ENCODE assay signal across 1 cellular context in genomic region chr17:48056246-48056745, GRCh38.
TF ChIP-seq lines count a peak whose summit lies in the region.

No MANE protein-coding gene starts in this region.

TF ChIP-seq in GM12878, 131 proteins besides CTCF, POLR2A, EP300 and RAD21:
- TF ChIP-seq NR2C2 (IDR thresholded peaks at IDR 0.05; ENCODE audit: borderline replicate concordance, control insufficient read depth, insufficient read length, low read depth): no peak
- TF ChIP-seq, protein P1, sequence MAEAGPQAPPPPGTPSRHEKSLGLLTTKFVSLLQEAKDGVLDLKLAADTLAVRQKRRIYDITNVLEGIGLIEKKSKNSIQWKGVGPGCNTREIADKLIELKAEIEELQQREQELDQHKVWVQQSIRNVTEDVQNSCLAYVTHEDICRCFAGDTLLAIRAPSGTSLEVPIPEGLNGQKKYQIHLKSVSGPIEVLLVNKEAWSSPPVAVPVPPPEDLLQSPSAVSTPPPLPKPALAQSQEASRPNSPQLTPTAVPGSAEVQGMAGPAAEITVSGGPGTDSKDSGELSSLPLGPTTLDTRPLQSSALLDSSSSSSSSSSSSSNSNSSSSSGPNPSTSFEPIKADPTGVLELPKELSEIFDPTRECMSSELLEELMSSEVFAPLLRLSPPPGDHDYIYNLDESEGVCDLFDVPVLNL (IDR thresholded peaks at IDR 0.05; ENCODE audit: low read depth, low read length): no peak
- TF ChIP-seq DPF2 (IDR thresholded peaks at IDR 0.05): no peak
- TF ChIP-seq EZH2 (IDR thresholded peaks at IDR 0.05; ENCODE audit: borderline replicate concordance, control insufficient read depth, low read depth, low read length): no peak
- TF ChIP-seq GATAD2B (conservative IDR thresholded peaks at IDR 0.05; ENCODE audit: low read depth): no peak
- no peak for TF ChIP-seq BHLHE40 (IDR thresholded peaks at IDR 0.05; ENCODE audit: borderline replicate concordance in 1 of 2, low read depth in 2 of 2, low read length in 1 of 2)
- no peak for TF ChIP-seq BCL3 (IDR thresholded peaks at IDR 0.05; ENCODE audit: borderline replicate concordance, insufficient read depth, low read depth, low read length, poor library complexity, severe bottlenecking)
- no peak for TF ChIP-seq CHD4 (IDR thresholded peaks at IDR 0.05)
- TF ChIP-seq, protein P2, sequence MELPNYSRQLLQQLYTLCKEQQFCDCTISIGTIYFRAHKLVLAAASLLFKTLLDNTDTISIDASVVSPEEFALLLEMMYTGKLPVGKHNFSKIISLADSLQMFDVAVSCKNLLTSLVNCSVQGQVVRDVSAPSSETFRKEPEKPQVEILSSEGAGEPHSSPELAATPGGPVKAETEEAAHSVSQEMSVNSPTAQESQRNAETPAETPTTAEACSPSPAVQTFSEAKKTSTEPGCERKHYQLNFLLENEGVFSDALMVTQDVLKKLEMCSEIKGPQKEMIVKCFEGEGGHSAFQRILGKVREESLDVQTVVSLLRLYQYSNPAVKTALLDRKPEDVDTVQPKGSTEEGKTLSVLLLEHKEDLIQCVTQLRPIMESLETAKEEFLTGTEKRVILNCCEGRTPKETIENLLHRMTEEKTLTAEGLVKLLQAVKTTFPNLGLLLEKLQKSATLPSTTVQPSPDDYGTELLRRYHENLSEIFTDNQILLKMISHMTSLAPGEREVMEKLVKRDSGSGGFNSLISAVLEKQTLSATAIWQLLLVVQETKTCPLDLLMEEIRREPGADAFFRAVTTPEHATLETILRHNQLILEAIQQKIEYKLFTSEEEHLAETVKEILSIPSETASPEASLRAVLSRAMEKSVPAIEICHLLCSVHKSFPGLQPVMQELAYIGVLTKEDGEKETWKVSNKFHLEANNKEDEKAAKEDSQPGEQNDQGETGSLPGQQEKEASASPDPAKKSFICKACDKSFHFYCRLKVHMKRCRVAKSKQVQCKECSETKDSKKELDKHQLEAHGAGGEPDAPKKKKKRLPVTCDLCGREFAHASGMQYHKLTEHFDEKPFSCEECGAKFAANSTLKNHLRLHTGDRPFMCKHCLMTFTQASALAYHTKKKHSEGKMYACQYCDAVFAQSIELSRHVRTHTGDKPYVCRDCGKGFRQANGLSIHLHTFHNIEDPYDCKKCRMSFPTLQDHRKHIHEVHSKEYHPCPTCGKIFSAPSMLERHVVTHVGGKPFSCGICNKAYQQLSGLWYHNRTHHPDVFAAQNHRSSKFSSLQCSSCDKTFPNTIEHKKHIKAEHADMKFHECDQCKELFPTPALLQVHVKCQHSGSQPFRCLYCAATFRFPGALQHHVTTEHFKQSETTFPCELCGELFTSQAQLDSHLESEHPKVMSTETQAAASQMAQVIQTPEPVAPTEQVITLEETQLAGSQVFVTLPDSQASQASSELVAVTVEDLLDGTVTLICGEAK (IDR thresholded peaks at IDR 0.05; ENCODE audit: borderline replicate concordance): no peak
- no peak for TF ChIP-seq SREBF2 (IDR thresholded peaks at IDR 0.05; ENCODE audit: low read length)
